ENCODE assay signal across 8 cellular contexts in genomic region chr9:129320575-129321311, GRCh38.
DNase-seq lines count a peak whose midpoint lies in the region; ATAC-seq and TF ChIP-seq lines count a peak whose summit lies in the region.

No MANE protein-coding gene starts in this region.

- no peaks in the 10 kb centered on the region for H3K36me3 Mint-ChIP-seq in naive B cell

- peaks cover 8 to 35% (median 32%) of the 10 kb centered on the region in 3 donors for H3K27me3 Mint-ChIP-seq in naive B cell

- peak; percentile 77 for ATAC-seq in HG03354 (IDR thresholded peaks at IDR 0.05; ENCODE audit: poor library complexity, severe bottlenecking, unreplicated experiment)
- ATAC-seq in naive B cell (ENCODE audit: low read depth in 2 of 2), result peak; percentile 87 to 88
- peak; percentile 56 for ATAC-seq in thoracic aorta (ENCODE audit: insufficient number of reproducible peaks, low FRiP score, low read depth)
- ATAC-seq in HG02884 (IDR thresholded peaks at IDR 0.05; ENCODE audit: unreplicated experiment), result no peak

- no peaks in the 10 kb centered on the region for H3K9me3 Mint-ChIP-seq in naive B cell

- H3K4me1 ChIP-seq in ES-I3 (ENCODE audit: insufficient read depth, low read length) (peaks cover 17% of the 10 kb centered on the region), OCI-LY7 (ENCODE audit: insufficient read depth, low read length, poor library complexity, severe bottlenecking) (peaks cover 10% of the 10 kb centered on the region), thoracic aorta (ENCODE audit: control insufficient read depth in 1 of 2, low read depth in 2 of 2) (peaks cover 51 to 85% of the 10 kb centered on the region in 2 donors)

- TF ChIP-seq CTCF in OCI-LY7 (conservative IDR thresholded peaks at IDR 0.05; ENCODE audit: low read length) (no peak), foreskin fibroblast (IDR thresholded peaks at IDR 0.05; ENCODE audit: low read depth, low read length) (peak; percentile 11), thoracic aorta (IDR thresholded peaks at IDR 0.05) (peak; percentile 37)

- CTCF ChIA-PET in OCI-LY7 (lab: Charles Lee; ENCODE audit: unreplicated experiment), result no interaction called here

- POLR2A ChIA-PET in OCI-LY7 (lab: Charles Lee), result interaction anchor here (0.6 kb wide), 2 partner anchors 27 to 80 kb away, joined by 3 read pairs; no protein-coding TSS in a partner anchor

- intact Hi-C loops in OCI-LY7 (cut with micrococcal nuclease; ENCODE audit: unreplicated experiment), result no loop called here

- DNase-seq in OCI-LY7 (ENCODE audit: low spot score) (no peak), foreskin fibroblast (peak; percentile 68 to 81), naive B cell (peak; percentile 30), thoracic aorta (ENCODE audit: low spot score) (no peak)
- peak; percentile 40 for DNase-seq in activated naive CD4-positive, alpha-beta T cell treated with Interleukin-2 at 50 U/mL for 16 hours

- peak overlapping the region in 4 of 6 donors; percentile 31 to 98 (median 66) for H3K27ac Mint-ChIP-seq in naive B cell

- H3K4me3 Mint-ChIP-seq in naive B cell, result peak overlapping the region; percentile 51 to 92 (median 82)

- no peak overlapping the region for H3K4me3 ChIP-seq in OCI-LY7 (ENCODE audit: low read depth, low read length, poor library complexity, severe bottlenecking)
- peak overlapping the region; percentile 27 to 41 for H3K4me3 ChIP-seq in foreskin fibroblast (ENCODE audit: low read depth in 1 of 2, low read length in 2 of 2)
- H3K4me3 ChIP-seq in thoracic aorta, result peak overlapping the region; percentile 76

- no peaks in the 10 kb centered on the region for H4K20me1 ChIP-seq in OCI-LY7 (ENCODE audit: insufficient read depth, low read length)

- peaks cover 8 to 14% (median 9%) of the 10 kb centered on the region in 3 donors for H3K4me1 Mint-ChIP-seq in naive B cell

- H3K9ac ChIP-seq in ES-I3 (ENCODE audit: low read depth, low read length), result peak overlapping the region; percentile 43; the same call in 1 of the 2 replicates

- H3K79me2 ChIP-seq in OCI-LY7 (ENCODE audit: insufficient read depth, low read depth, low read length), result no peaks in the 10 kb centered on the region

- peak overlapping the region; percentile 8; the same call in 1 of the 2 replicates for H3K4me2 ChIP-seq in OCI-LY7 (ENCODE audit: low read length)

- no peaks in the 10 kb centered on the region for H3K27me3 ChIP-seq in thoracic aorta (replicated peaks; ENCODE audit: insufficient read depth)

- H3K27ac ChIP-seq in OCI-LY7 (ENCODE audit: low read depth, low read length, poor library complexity, severe bottlenecking) (no peak overlapping the region), thoracic aorta (peak overlapping the region; percentile 95 to 96)

- BruUV-seq in OCI-LY7 (replicated peaks; lab: Mats Ljungman, UMichigan), result no TSS peak

- H3K36me3 ChIP-seq in ES-I3 (ENCODE audit: insufficient read depth, low read length), result no peaks in the 10 kb centered on the region
- H3K36me3 ChIP-seq in OCI-LY7 (ENCODE audit: insufficient read depth, low read length), result no peaks in the 10 kb centered on the region
- H3K36me3 ChIP-seq in thoracic aorta, result no peaks in the 10 kb centered on the region

- H2AFZ ChIP-seq in OCI-LY7 (ENCODE audit: low read length), result no peak overlapping the region

- H3K9me2 ChIP-seq in OCI-LY7 (ENCODE audit: insufficient read depth, low read length), result no peaks in the 10 kb centered on the region

- H3K9me3 ChIP-seq in ES-I3 (ENCODE audit: control insufficient read depth, insufficient read depth, low read length) (no peaks in the 10 kb centered on the region), OCI-LY7 (ENCODE audit: low read length) (no peaks in the 10 kb centered on the region), thoracic aorta (no peaks in the 10 kb centered on the region)

Comparison
In these comparisons a context has a peak if more than half of its experiments do, and no peak if none do; other contexts are left out.
1. DNase-seq: peak in activated naive CD4-positive, alpha-beta T cell treated with Interleukin-2 at 50 U/mL for 16 hours (single experiment), foreskin fibroblast (2 of 2) and naive B cell (single experiment); none in OCI-LY7 (single experiment) and thoracic aorta (single experiment).